18 cellular contexts compared by ENCODE assay signal in the genomic region with DNA sequence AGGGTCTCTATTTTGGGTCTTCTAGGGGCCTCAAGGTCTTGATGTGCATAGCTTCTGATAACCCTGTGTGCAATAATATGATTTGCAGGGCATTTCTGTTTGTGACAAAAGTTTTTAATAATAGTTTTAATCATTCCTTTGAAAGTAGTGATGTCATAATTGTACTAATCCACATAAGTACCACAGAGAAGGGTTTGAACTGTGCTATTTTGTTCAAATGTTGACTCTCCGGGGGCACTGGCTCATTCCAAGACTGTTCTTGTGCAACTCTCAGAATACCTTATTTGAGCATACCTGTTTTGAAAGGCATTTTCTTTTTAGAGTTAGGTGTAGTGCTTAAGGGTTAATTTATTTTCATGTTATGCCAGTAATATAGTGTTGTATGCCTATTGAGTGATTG.
"Had no signal": no experiment of that assay in that cellular context is flagged by ENCODE, and none has a peak within 500 bp of the region (broad histone marks: within the 10 kb centered on the region; RNA-seq: fewer than 3 reads in every experiment).

No MANE protein-coding gene starts in this region.

- H3K4me1 ChIP-seq: colonic mucosa, gastrocnemius medialis, psoas muscle, suprapubic skin, transverse colon had no signal

- FAIRE-seq: keratinocyte had no signal

- H3K9me3 ChIP-seq: colonic mucosa, gastrocnemius medialis, psoas muscle, spleen, suprapubic skin, transverse colon had no signal

- DNase-seq: colonic mucosa; effector CD8-positive, alpha-beta T cell; endodermal cell; foreskin fibroblast; gastrocnemius medialis; mesenchymal stem cell; naive thymus-derived CD4-positive, alpha-beta T cell; psoas muscle; right cardiac atrium; spleen; stimulated activated CD4-positive, alpha-beta T cell treated with anti-CD3 and anti-CD28 coated beads, Interleukin-4, amount 100 ng/mL, for 4 hours; transverse colon had no signal

- H3K4me3 ChIP-seq: colonic mucosa, gastrocnemius medialis, psoas muscle, skin epidermis, spleen, suprapubic skin, transverse colon had no signal

- ATAC-seq: esophagus mucosa; gastrocnemius medialis; psoas muscle; right cardiac atrium; stimulated activated memory B cell treated with anti-CD40 and anti-IgM and Interleukin-4, amounts not matched to agents 10 μg/mL and 1 μg/mL and 100 μg/mL, for 72 hours had no signal

- H3K27me3 ChIP-seq: colonic mucosa, gastrocnemius medialis, spleen, suprapubic skin, transverse colon had no signal

- H3K27ac ChIP-seq: colonic mucosa, epithelial cell of prostate, gastrocnemius medialis, psoas muscle, spleen, suprapubic skin, transverse colon had no signal
